Comparison of ENCODE assay signal across 10 cellular contexts in genomic region chr17:60743812-60744211, GRCh38.
DNase-seq lines count a peak whose midpoint lies in the region; ATAC-seq and TF ChIP-seq lines count a peak whose summit lies in the region.
"Had no signal": no experiment of that assay in that cellular context is flagged by ENCODE, and none has a peak within 500 bp of the region (broad histone marks: within the 10 kb centered on the region; RNA-seq: fewer than 3 reads in every experiment).

No MANE protein-coding gene starts in this region.

- CTCF ChIA-PET in AG04450 (lab: Charles Lee) = interaction anchor here (0.5 to 1.6 kb wide), 2 partner anchors 23 to 219 kb away, joined by 3 to 14 read pairs; no protein-coding TSS in a partner anchor

- POLR2A ChIA-PET in AG04450 (lab: Yijun Ruan, JAX) = interaction anchor here (0.6 to 0.8 kb wide), 2 partner anchors 48 to 156 kb away, joined by 3 to 5 read pairs; no protein-coding TSS in a partner anchor

- H3K36me3 Mint-ChIP-seq in mesothelial cell of epicardium = peaks cover 9% of the 10 kb centered on the region

- ATAC-seq in GM19455 (IDR thresholded peaks at IDR 0.05; ENCODE audit: unreplicated experiment) = no peak

- 40 to 48% methylated on average over 4 to 5 of the region's 5 CpGs for WGBS in ectodermal cell, 2 experiments

- DNase-seq in AG04450 (ENCODE audit: low read depth, low spot score) = peak; percentile 10
- peak; percentile 39 for DNase-seq in LoVo (ENCODE audit: low spot score)
- no peak for DNase-seq in mesothelial cell of epicardium (ENCODE audit: low spot score in 2 of 2, unreplicated experiment in 2 of 2)
- no peak for DNase-seq in colonic mucosa
- no peak for DNase-seq in effector CD4-positive, alpha-beta T cell
- no peak for DNase-seq in Peyer's patch
- DNase-seq: activated T-cell treated with anti-CD3 and anti-CD28 coated beads, Interleukin-2, amount 50 U/mL, for 48 hours; CD4-positive, alpha-beta T cell had no signal

- no peak overlapping the region for H3K9ac ChIP-seq in colonic mucosa (ENCODE audit: low read depth in 2 of 2, low read length in 2 of 2)

- H3K27ac Mint-ChIP-seq in mesothelial cell of epicardium = peak overlapping the region; percentile 89
- H3K27ac Mint-ChIP-seq: CD4-positive, alpha-beta T cell had no signal

- no peaks in the 10 kb centered on the region for H3K9me3 ChIP-seq in AG04450 (ENCODE audit: control insufficient read depth, insufficient read depth, low read length)
- H3K9me3 ChIP-seq in ectodermal cell (ENCODE audit: control insufficient read depth, low read length) = no peaks in the 10 kb centered on the region
- no peaks in the 10 kb centered on the region for H3K9me3 ChIP-seq in colonic mucosa
- H3K9me3 ChIP-seq in Peyer's patch = no peaks in the 10 kb centered on the region

- TF ChIP-seq CTCF in AG04450 (IDR thresholded peaks at IDR 0.05; ENCODE audit: low read depth, low read length) = no peak
- no peak for TF ChIP-seq CTCF in mesothelial cell of epicardium (IDR thresholded peaks at IDR 0.05; ENCODE audit: unreplicated experiment)
- TF ChIP-seq CTCF in colonic mucosa (IDR thresholded peaks at IDR 0.05) = no peak
- no peak for TF ChIP-seq CTCF in Peyer's patch (IDR thresholded peaks at IDR 0.05)

- H3K36me3 ChIP-seq in ectodermal cell (ENCODE audit: control insufficient read depth, insufficient read depth, low read length) (no peaks in the 10 kb centered on the region), colonic mucosa (no peaks in the 10 kb centered on the region), Peyer's patch (no peaks in the 10 kb centered on the region)

- H3K27me3 ChIP-seq in AG04450 (ENCODE audit: control insufficient read depth, insufficient read depth, low read length) = no peaks in the 10 kb centered on the region
- H3K27me3 ChIP-seq in ectodermal cell (ENCODE audit: control insufficient read depth, insufficient read depth, low read length, poor library complexity, severe bottlenecking) = no peaks in the 10 kb centered on the region
- no peaks in the 10 kb centered on the region for H3K27me3 ChIP-seq in colonic mucosa
- H3K27me3 ChIP-seq in Peyer's patch = no peaks in the 10 kb centered on the region

- H3K27ac ChIP-seq in AG04450 (ENCODE audit: low read depth, low read length) (peak overlapping the region; percentile 65), ectodermal cell (ENCODE audit: insufficient read depth, low read depth, low read length, poor library complexity, severe bottlenecking) (peak overlapping the region; percentile 72), colonic mucosa (no peak overlapping the region), Peyer's patch (peak overlapping the region in 1 of 4 donors; percentile 20)

- peaks cover 16% of the 10 kb centered on the region for H3K4me1 ChIP-seq in ectodermal cell (ENCODE audit: control insufficient read depth, insufficient read depth, low read length)
- H3K4me1 ChIP-seq in colonic mucosa = no peaks in the 10 kb centered on the region
- no peaks in the 10 kb centered on the region for H3K4me1 ChIP-seq in Peyer's patch

- TF ChIP-seq POLR2A in Peyer's patch (IDR thresholded peaks at IDR 0.05) = no peak

- peaks cover 9% of the 10 kb centered on the region for H3K9me3 Mint-ChIP-seq in mesothelial cell of epicardium
- H3K9me3 Mint-ChIP-seq: CD4-positive, alpha-beta T cell had no signal

- H3K4me1 Mint-ChIP-seq in mesothelial cell of epicardium = peaks cover 34% of the 10 kb centered on the region

- H3K4me3 ChIP-seq in AG04450 (ENCODE audit: low read depth, low read length) (peak overlapping the region; percentile 21), ectodermal cell (ENCODE audit: insufficient read depth, low read depth, low read length) (no peak overlapping the region), colonic mucosa (no peak overlapping the region), Peyer's patch (no peak overlapping the region)

- H3K27me3 Mint-ChIP-seq in mesothelial cell of epicardium (ENCODE audit: low read depth) = no peaks in the 10 kb centered on the region
- H3K27me3 Mint-ChIP-seq: CD4-positive, alpha-beta T cell had no signal

- intact Hi-C loops in colonic mucosa (cut with DNase I) = no loop called here

- peak overlapping the region; percentile 39 for H3K4me3 Mint-ChIP-seq in mesothelial cell of epicardium
- H3K4me3 Mint-ChIP-seq: CD4-positive, alpha-beta T cell had no signal

Comparison
In these comparisons a context has a peak if more than half of its experiments do, and no peak if none do; other contexts are left out.
1. DNase-seq: peak in AG04450 (single experiment) and LoVo (single experiment); none in mesothelial cell of epicardium (0 of 2), colonic mucosa (single experiment), effector CD4-positive, alpha-beta T cell (single experiment) and Peyer's patch (0 of 3).